Comparison of ENCODE assay signal across 10 cellular contexts in the genomic region with DNA sequence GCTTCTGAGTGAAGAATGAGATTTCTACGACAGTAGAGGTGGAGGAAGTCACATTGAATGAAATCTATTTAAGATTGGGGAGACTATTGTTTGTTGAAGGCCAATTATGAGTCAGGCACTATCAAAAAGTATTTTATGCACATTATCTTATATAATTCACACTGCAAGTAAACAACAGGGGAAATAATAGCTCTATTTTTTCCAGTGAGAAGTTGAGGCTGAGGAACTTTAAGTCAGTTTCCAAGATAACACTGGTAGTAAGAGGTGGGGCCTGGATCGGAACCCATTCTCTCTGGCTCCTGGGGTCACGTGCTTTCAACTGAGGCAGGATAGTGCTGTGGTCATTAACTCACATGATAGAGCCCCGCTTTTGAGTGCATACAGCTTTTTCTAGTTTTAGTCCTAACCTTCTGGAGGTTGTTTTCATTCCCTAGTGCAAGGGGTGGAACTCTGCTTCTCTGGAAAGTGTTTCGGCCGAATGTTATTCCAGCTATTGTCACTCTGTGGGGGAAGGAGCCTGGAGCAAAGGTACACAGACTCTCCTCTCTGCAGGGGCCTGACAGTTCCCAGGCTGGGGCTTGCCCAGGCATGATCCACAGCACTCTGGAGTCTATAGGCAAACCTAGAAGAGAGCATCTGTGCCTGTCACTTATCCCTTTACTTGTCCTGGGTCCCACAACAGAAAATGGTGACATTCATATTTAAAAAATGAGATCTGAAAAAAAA.
DNase-seq lines count a peak whose midpoint lies in the region; ATAC-seq and TF ChIP-seq lines count a peak whose summit lies in the region.
"Had no signal": no experiment of that assay in that cellular context is flagged by ENCODE, and none has a peak within 500 bp of the region (broad histone marks: within the 10 kb centered on the region; RNA-seq: fewer than 3 reads in every experiment).

No MANE protein-coding gene starts in this region.

- POLR2A ChIA-PET in naive thymus-derived CD4-positive, alpha-beta T cell (lab: Charles Lee), result no interaction called here
- POLR2A ChIA-PET in CD4-positive, alpha-beta T cell (lab: Charles Lee), result no interaction called here

- H3K4me3 ChIP-seq in cardiac fibroblast (replicated peaks in 1 of 2; ENCODE audit: low read depth in 2 of 2, low read length in 2 of 2) (no peak overlapping the region), right lobe of liver (no peak overlapping the region)
- H3K4me3 ChIP-seq in naive thymus-derived CD4-positive, alpha-beta T cell (ENCODE audit: low read length), result no peak overlapping the region

- no peaks in the 10 kb centered on the region for H3K4me1 ChIP-seq in right lobe of liver
- no peaks in the 10 kb centered on the region for H3K4me1 ChIP-seq in naive thymus-derived CD4-positive, alpha-beta T cell (ENCODE audit: control insufficient read depth in 2 of 2, insufficient read depth in 2 of 2, low read length in 2 of 2)
- H3K4me1 ChIP-seq: Caco-2 had no signal

- H3K4me3 Mint-ChIP-seq in naive thymus-derived CD4-positive, alpha-beta T cell, result no peak overlapping the region
- H3K4me3 Mint-ChIP-seq in CD4-positive, alpha-beta T cell, result no peak overlapping the region
- no peak overlapping the region for H3K4me3 Mint-ChIP-seq in stimulated activated memory B cell treated with anti-CD40 and anti-IgM and Interleukin-4, amounts not matched to agents 10 μg/mL and 1 μg/mL and 100 μg/mL, for 72 hours
- H3K4me3 Mint-ChIP-seq: activated naive CD8-positive, alpha-beta T cell treated with anti-CD3 and anti-CD28 coated beads, Interleukin-2, amount 10 ng/mL, durations not matched to agents 7 days and 5 days had no signal

- CTCF ChIA-PET in naive thymus-derived CD4-positive, alpha-beta T cell (lab: Charles Lee), result no interaction called here
- CTCF ChIA-PET in CD4-positive, alpha-beta T cell (lab: Charles Lee), result no interaction called here

- no peak for TF ChIP-seq POLR2A in right lobe of liver (IDR thresholded peaks at IDR 0.05)

- TF ChIP-seq CTCF in cardiac fibroblast (IDR thresholded peaks at IDR 0.05; ENCODE audit: low read depth, low read length) (no peak), right lobe of liver (IDR thresholded peaks at IDR 0.05) (no peak)
- no peak for TF ChIP-seq CTCF in CD4-positive, alpha-beta T cell (IDR thresholded peaks at IDR 0.05)

- H3K27ac ChIP-seq in right lobe of liver, result no peak overlapping the region
- H3K27ac ChIP-seq in naive thymus-derived CD4-positive, alpha-beta T cell (ENCODE audit: low read depth, low read length), result no peak overlapping the region
- H3K27ac ChIP-seq in CD4-positive, alpha-beta T cell (ENCODE audit: low read depth, low read length), result no peak overlapping the region

- H3K27me3 Mint-ChIP-seq in naive thymus-derived CD4-positive, alpha-beta T cell, result peaks cover 4 to 9% (median 6%) of the 10 kb centered on the region in 5 donors
- no peaks in the 10 kb centered on the region for H3K27me3 Mint-ChIP-seq in CD4-positive, alpha-beta T cell
- no peaks in the 10 kb centered on the region for H3K27me3 Mint-ChIP-seq in stimulated activated memory B cell treated with anti-CD40 and anti-IgM and Interleukin-4, amounts not matched to agents 10 μg/mL and 1 μg/mL and 100 μg/mL, for 72 hours

- 71% methylated on average over 6 of the region's 6 CpGs for WGBS in right lobe of liver (ENCODE audit: insufficient coverage, low coverage, low lambda C conversion rate, missing lambda C conversion rate)

- H3K9me3 Mint-ChIP-seq in naive thymus-derived CD4-positive, alpha-beta T cell, result peaks cover 0 to 1% (median 0%) of the 10 kb centered on the region in 11 donors
- H3K9me3 Mint-ChIP-seq in CD4-positive, alpha-beta T cell, result no peaks in the 10 kb centered on the region
- no peaks in the 10 kb centered on the region for H3K9me3 Mint-ChIP-seq in stimulated activated memory B cell treated with anti-CD40 and anti-IgM and Interleukin-4, amounts not matched to agents 10 μg/mL and 1 μg/mL and 100 μg/mL, for 72 hours
- H3K9me3 Mint-ChIP-seq: activated naive CD8-positive, alpha-beta T cell treated with anti-CD3 and anti-CD28 coated beads, Interleukin-2, amount 10 ng/mL, durations not matched to agents 7 days and 5 days had no signal

- no peaks in the 10 kb centered on the region for H3K9me3 ChIP-seq in right lobe of liver
- H3K9me3 ChIP-seq in naive thymus-derived CD4-positive, alpha-beta T cell (ENCODE audit: control insufficient read depth in 2 of 3, low read length in 3 of 3), result no peaks in the 10 kb centered on the region
- H3K9me3 ChIP-seq in CD4-positive, alpha-beta T cell (ENCODE audit: control insufficient read depth, low read length), result no peaks in the 10 kb centered on the region
- H3K9me3 ChIP-seq: Caco-2 had no signal

- no peaks in the 10 kb centered on the region for H3K36me3 Mint-ChIP-seq in naive thymus-derived CD4-positive, alpha-beta T cell
- H3K36me3 Mint-ChIP-seq in CD4-positive, alpha-beta T cell (ENCODE audit: low read depth), result no peaks in the 10 kb centered on the region
- no peaks in the 10 kb centered on the region for H3K36me3 Mint-ChIP-seq in stimulated activated memory B cell treated with anti-CD40 and anti-IgM and Interleukin-4, amounts not matched to agents 10 μg/mL and 1 μg/mL and 100 μg/mL, for 72 hours
- H3K36me3 Mint-ChIP-seq: activated naive CD8-positive, alpha-beta T cell treated with anti-CD3 and anti-CD28 coated beads, Interleukin-2, amount 10 ng/mL, durations not matched to agents 7 days and 5 days had no signal

- no peaks in the 10 kb centered on the region for H3K36me3 ChIP-seq in right lobe of liver
- no peaks in the 10 kb centered on the region for H3K36me3 ChIP-seq in naive thymus-derived CD4-positive, alpha-beta T cell (ENCODE audit: control insufficient read depth in 2 of 3, insufficient read depth in 3 of 3, low read length in 3 of 3)

- no peaks in the 10 kb centered on the region for H3K27me3 ChIP-seq in right lobe of liver
- H3K27me3 ChIP-seq in naive thymus-derived CD4-positive, alpha-beta T cell (ENCODE audit: control insufficient read depth in 2 of 2, insufficient read depth in 2 of 2, low read length in 2 of 2), result no peaks in the 10 kb centered on the region
- no peaks in the 10 kb centered on the region for H3K27me3 ChIP-seq in CD4-positive, alpha-beta T cell (ENCODE audit: control insufficient read depth, insufficient read depth, low read length)

- H3K4me1 Mint-ChIP-seq in naive thymus-derived CD4-positive, alpha-beta T cell, result no peaks in the 10 kb centered on the region
- H3K4me1 Mint-ChIP-seq in CD4-positive, alpha-beta T cell (ENCODE audit: low read depth), result no peaks in the 10 kb centered on the region
- no peaks in the 10 kb centered on the region for H3K4me1 Mint-ChIP-seq in stimulated activated memory B cell treated with anti-CD40 and anti-IgM and Interleukin-4, amounts not matched to agents 10 μg/mL and 1 μg/mL and 100 μg/mL, for 72 hours
- H3K4me1 Mint-ChIP-seq: activated naive CD8-positive, alpha-beta T cell treated with anti-CD3 and anti-CD28 coated beads, Interleukin-2, amount 10 ng/mL, durations not matched to agents 7 days and 5 days had no signal

- DNase-seq in D341Med (ENCODE audit: low spot score) (peak; percentile 51), NCI-H146 treated with DMSO at 0.1 percent for 48 hours (lab: John Stamatoyannopoulos, UW; ENCODE audit: unreplicated experiment) (peak; percentile 32), cardiac fibroblast (ENCODE audit: low read depth in 2 of 2) (peak; percentile 32 to 33), right lobe of liver (no peak)
- no peak for DNase-seq in naive thymus-derived CD4-positive, alpha-beta T cell
- DNase-seq in CD4-positive, alpha-beta T cell, result no peak
- DNase-seq: activated naive CD8-positive, alpha-beta T cell treated with anti-CD3 and anti-CD28 coated beads, Interleukin-2, amount 10 ng/mL, durations not matched to agents 7 days and 5 days had no signal

- peak; percentile 13 to 78 (median 51) for ATAC-seq in right lobe of liver
- no peak for ATAC-seq in naive thymus-derived CD4-positive, alpha-beta T cell
- no peak for ATAC-seq in CD4-positive, alpha-beta T cell (ENCODE audit: poor library complexity)
- no peak for ATAC-seq in HG02763 (IDR thresholded peaks at IDR 0.05; ENCODE audit: unreplicated experiment)
- no peak for ATAC-seq in stimulated activated memory B cell treated with anti-CD40 and anti-IgM and Interleukin-4, amounts not matched to agents 10 μg/mL and 1 μg/mL and 100 μg/mL, for 72 hours

- no peak overlapping the region for H3K27ac Mint-ChIP-seq in naive thymus-derived CD4-positive, alpha-beta T cell
- H3K27ac Mint-ChIP-seq in CD4-positive, alpha-beta T cell, result no peak overlapping the region
- no peak overlapping the region for H3K27ac Mint-ChIP-seq in stimulated activated memory B cell treated with anti-CD40 and anti-IgM and Interleukin-4, amounts not matched to agents 10 μg/mL and 1 μg/mL and 100 μg/mL, for 72 hours
- H3K27ac Mint-ChIP-seq: activated naive CD8-positive, alpha-beta T cell treated with anti-CD3 and anti-CD28 coated beads, Interleukin-2, amount 10 ng/mL, durations not matched to agents 7 days and 5 days had no signal

- intact Hi-C loops in right lobe of liver (cut with DNase I), result no loop called here
- intact Hi-C loops in naive thymus-derived CD4-positive, alpha-beta T cell (cut with micrococcal nuclease), result no loop called here
- intact Hi-C loops in CD4-positive, alpha-beta T cell (cut with DNase I, micrococcal nuclease), result no loop called here

Comparison
In these comparisons a context has a peak if more than half of its experiments do, and no peak if none do; other contexts are left out.
1. DNase-seq: peak in D341Med (single experiment), NCI-H146 treated with DMSO at 0.1 percent for 48 hours (single experiment) and cardiac fibroblast (2 of 2); none in right lobe of liver (0 of 3), naive thymus-derived CD4-positive, alpha-beta T cell (0 of 9) and CD4-positive, alpha-beta T cell (0 of 10).
2. ATAC-seq: peak in right lobe of liver (4 of 4); none in naive thymus-derived CD4-positive, alpha-beta T cell (single experiment), CD4-positive, alpha-beta T cell (single experiment), HG02763 (single experiment) and stimulated activated memory B cell treated with anti-CD40 and anti-IgM and Interleukin-4, amounts not matched to agents 10 μg/mL and 1 μg/mL and 100 μg/mL, for 72 hours (single experiment).